ENCODE assay signal across 14 cellular contexts in the genomic region with DNA sequence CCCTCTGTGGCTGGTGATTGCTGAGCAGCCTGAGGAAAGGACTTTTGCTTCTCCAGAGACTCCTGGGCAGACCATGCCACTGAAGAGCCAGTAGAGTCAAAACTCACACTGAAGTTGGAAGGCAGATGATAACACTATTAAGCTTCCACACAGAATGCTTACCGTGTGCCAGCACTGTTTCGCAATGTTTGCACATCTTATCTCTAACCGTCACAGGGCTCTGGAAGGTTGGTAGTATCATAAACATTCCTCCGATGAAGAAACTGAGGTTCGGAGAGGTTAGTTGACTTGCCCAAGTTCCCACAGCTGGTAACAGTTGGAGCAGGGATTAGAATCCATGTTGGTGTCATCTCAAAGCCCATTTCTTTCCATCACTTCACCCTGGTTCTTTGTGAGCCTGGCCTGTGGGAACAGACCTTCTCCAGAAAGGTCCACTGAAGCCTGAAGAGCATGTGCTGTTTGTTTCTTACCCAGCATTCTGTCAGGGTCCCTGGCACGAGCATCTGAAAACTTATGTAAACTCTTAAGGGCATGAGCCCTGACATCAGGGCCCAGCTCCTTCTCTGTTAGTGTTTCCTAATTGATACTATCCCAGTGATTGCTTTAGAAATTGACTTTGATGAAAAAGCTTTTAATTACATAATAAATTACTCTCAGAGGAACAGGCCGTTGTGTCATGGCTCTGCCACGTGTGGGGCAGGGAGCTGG.
DNase-seq lines count a peak whose midpoint lies in the region; ATAC-seq and TF ChIP-seq lines count a peak whose summit lies in the region.
"Had no signal": no experiment of that assay in that cellular context is flagged by ENCODE, and none has a peak within 500 bp of the region (broad histone marks: within the 10 kb centered on the region; RNA-seq: fewer than 3 reads in every experiment).

No MANE protein-coding gene starts in this region.

- no peaks in the 10 kb centered on the region for H3K9me3 ChIP-seq in adipocyte (ENCODE audit: control insufficient read depth, low read length)

- no peaks in the 10 kb centered on the region for H3K36me3 Mint-ChIP-seq in HFFc6 (ENCODE audit: low read depth)

- peaks cover 2% of the 10 kb centered on the region for H3K27me3 Mint-ChIP-seq in HFFc6 (ENCODE audit: insufficient read depth)

- peak overlapping the region; percentile 96 for H3K27ac Mint-ChIP-seq in HFFc6

- no peak for TF ChIP-seq CTCF in HFFc6 (IDR thresholded peaks at IDR 0.05)

- no peaks in the 10 kb centered on the region for H3K9me3 Mint-ChIP-seq in HFFc6

- peaks cover 15% of the 10 kb centered on the region for H3K27me3 ChIP-seq in adipocyte (replicated peaks; ENCODE audit: control insufficient read depth, insufficient read depth, low read length)
- H3K27me3 ChIP-seq: cardiac muscle cell had no signal

- peaks cover 33% of the 10 kb centered on the region for H3K4me1 ChIP-seq in adipocyte (ENCODE audit: control insufficient read depth, insufficient read depth, low read length)

- peak overlapping the region in 11 of 21 experiments; percentile 4 to 60 (median 37) for H3K27ac ChIP-seq in skin epidermis
- H3K27ac ChIP-seq: cardiac muscle cell, KMS-11 had no signal

- H3K4me3 Mint-ChIP-seq in HFFc6, result peak overlapping the region; percentile 48; the same call in 1 of the 2 replicates

- no peaks in the 10 kb centered on the region for H3K36me3 ChIP-seq in adipocyte (ENCODE audit: control insufficient read depth, insufficient read depth, low read length, severe bottlenecking)
- H3K36me3 ChIP-seq: cardiac muscle cell had no signal

- no peak overlapping the region for H3K9ac ChIP-seq in adipocyte (ENCODE audit: low read length)
- H3K9ac ChIP-seq: KMS-11 had no signal

- peaks cover 72% of the 10 kb centered on the region for H3K4me1 Mint-ChIP-seq in HFFc6 (ENCODE audit: low read depth)

- ATAC-seq in HG03095 (IDR thresholded peaks at IDR 0.05; ENCODE audit: unreplicated experiment), result no peak
- ATAC-seq in GM18517 (IDR thresholded peaks at IDR 0.05; ENCODE audit: unreplicated experiment), result no peak

- H3K4me3 ChIP-seq in adipocyte (ENCODE audit: low read length) (no peak overlapping the region), skin epidermis (no peak overlapping the region)
- H3K4me3 ChIP-seq: cardiac muscle cell had no signal

- DNase-seq in HFFc6, result no peak
- DNase-seq in adipocyte (ENCODE audit: low read depth), result peak; percentile 13
- peak; percentile 74 for DNase-seq in iris pigment epithelial cell (ENCODE audit: low read depth)
- DNase-seq in DMS153 treated with DMSO at 0.1 percent for 48 hours (lab: John Stamatoyannopoulos, UW; ENCODE audit: unreplicated experiment), result no peak
- no peak for DNase-seq in NCI-H1048 (lab: John Stamatoyannopoulos, UW)
- DNase-seq: activated CD4-positive, alpha-beta T cell treated with anti-CD3 and anti-CD28 coated beads for 48 hours; activated effector memory CD4-positive, alpha-beta T cell treated with Interleukin-2 at 50 U/mL for 16 hours; NCI-H2171; substantia nigra had no signal

Comparison
In these comparisons a context has a peak if more than half of its experiments do, and no peak if none do; other contexts are left out.
1. DNase-seq: peak in adipocyte (single experiment) and iris pigment epithelial cell (single experiment); none in HFFc6 (single experiment), DMS153 treated with DMSO at 0.1 percent for 48 hours (single experiment) and NCI-H1048 (single experiment).